Comparison of ENCODE assay signal across 1 cellular context in the genomic region with DNA sequence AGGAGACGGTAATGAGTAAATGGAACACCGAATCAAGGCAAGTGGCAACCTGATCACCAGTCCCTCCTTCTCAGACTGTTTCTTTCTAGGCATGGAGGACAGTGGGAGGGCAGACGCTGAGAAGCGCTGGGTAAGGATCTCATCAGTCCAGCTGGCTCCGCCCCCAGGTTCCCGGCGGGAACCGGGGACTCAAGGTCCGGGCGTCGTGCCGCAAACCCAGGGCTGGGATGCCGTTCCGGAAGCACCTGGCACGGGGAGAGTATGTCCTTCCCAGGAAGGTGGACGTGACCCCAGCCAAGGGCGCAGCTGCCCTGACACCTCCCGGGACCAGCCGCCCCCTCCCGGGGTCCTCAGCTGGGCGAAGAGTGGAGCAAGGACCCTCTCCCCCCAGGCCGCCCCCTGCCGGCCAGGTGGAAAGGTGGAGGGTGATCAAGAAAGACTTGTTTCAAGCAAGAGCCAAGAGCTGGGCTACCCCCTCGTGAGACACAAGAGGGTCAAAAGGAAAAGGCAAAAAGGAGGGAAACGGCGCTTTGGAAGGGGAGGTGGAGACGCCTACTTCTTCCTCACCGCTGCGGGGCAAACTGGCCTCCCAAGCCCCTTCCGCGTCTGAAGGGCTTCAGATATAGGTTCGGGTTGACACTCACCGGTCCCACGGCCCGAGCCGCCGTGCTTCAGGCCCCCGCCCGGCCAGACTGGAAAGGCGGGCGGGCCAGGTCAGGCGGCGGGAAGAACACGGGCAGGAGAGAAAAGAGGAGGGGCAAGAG.
TF ChIP-seq lines count a peak whose summit lies in the region.

A gene with protein sequence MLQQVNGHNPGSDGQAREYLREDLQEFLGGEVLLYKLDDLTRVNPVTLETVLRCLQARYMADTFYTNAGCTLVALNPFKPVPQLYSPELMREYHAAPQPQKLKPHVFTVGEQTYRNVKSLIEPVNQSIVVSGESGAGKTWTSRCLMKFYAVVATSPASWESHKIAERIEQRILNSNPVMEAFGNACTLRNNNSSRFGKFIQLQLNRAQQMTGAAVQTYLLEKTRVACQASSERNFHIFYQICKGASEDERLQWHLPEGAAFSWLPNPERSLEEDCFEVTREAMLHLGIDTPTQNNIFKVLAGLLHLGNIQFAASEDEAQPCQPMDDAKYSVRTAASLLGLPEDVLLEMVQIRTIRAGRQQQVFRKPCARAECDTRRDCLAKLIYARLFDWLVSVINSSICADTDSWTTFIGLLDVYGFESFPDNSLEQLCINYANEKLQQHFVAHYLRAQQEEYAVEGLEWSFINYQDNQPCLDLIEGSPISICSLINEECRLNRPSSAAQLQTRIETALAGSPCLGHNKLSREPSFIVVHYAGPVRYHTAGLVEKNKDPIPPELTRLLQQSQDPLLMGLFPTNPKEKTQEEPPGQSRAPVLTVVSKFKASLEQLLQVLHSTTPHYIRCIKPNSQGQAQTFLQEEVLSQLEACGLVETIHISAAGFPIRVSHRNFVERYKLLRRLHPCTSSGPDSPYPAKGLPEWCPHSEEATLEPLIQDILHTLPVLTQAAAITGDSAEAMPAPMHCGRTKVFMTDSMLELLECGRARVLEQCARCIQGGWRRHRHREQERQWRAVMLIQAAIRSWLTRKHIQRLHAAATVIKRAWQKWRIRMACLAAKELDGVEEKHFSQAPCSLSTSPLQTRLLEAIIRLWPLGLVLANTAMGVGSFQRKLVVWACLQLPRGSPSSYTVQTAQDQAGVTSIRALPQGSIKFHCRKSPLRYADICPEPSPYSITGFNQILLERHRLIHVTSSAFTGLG (minus strand): TSS at position 752 of the 764 bp plus-strand sequence. CDS start 2,330 bp downstream, outside the sequence.

TF ChIP-seq in HepG2, 621 proteins besides CTCF, POLR2A, EP300 and RAD21 (continued from another document and continues in another):
- TF ChIP-seq DDIT3 (CRISPR knock-in tag; IDR thresholded peaks at IDR 0.05) (no peak), WIZ (CRISPR knock-in tag; IDR thresholded peaks at IDR 0.05) (no peak), ZNF652 (CRISPR knock-in tag; IDR thresholded peaks at IDR 0.05; ENCODE audit: borderline replicate concordance, low read depth) (no peak), ZNF44 (CRISPR knock-in tag; IDR thresholded peaks at IDR 0.05) (no peak), ETV6 (CRISPR knock-in tag; conservative IDR thresholded peaks at IDR 0.05) (0 out of 2 replicates have a peak, but pooled peaks have one; percentile 46), DZIP1 (CRISPR knock-in tag; IDR thresholded peaks at IDR 0.05) (no peak), MTF1 (CRISPR knock-in tag; IDR thresholded peaks at IDR 0.05) (no peak), ZNF558 (CRISPR knock-in tag; IDR thresholded peaks at IDR 0.05; ENCODE audit: borderline replicate concordance) (0 out of 2 replicates have a peak, but pooled peaks have one; percentile 25), KAT8 (CRISPR knock-in tag; IDR thresholded peaks at IDR 0.05) (no peak; the same call in 1 of the 2 replicates), ZNF773 (CRISPR knock-in tag; IDR thresholded peaks at IDR 0.05; ENCODE audit: borderline replicate concordance) (no peak), CCDC6 (CRISPR knock-in tag; IDR thresholded peaks at IDR 0.05) (peak; percentile 38; the same call in 1 of the 2 replicates), KLF9 (CRISPR knock-in tag; IDR thresholded peaks at IDR 0.05; ENCODE audit: low read depth) (no peak), ZSCAN31 (CRISPR knock-in tag; IDR thresholded peaks at IDR 0.05; ENCODE audit: low read depth) (no peak), KAT7 (CRISPR knock-in tag; IDR thresholded peaks at IDR 0.05; ENCODE audit: borderline replicate concordance) (no peak), JDP2 (CRISPR knock-in tag; IDR thresholded peaks at IDR 0.05; ENCODE audit: borderline replicate concordance) (no peak), ZNF576 (CRISPR knock-in tag; IDR thresholded peaks at IDR 0.05) (no peak), MYC (CRISPR knock-in tag; IDR thresholded peaks at IDR 0.05; ENCODE audit: borderline replicate concordance) (no peak; the same call in 1 of the 2 replicates), PLRG1 (conservative IDR thresholded peaks at IDR 0.05) (no peak), PCBP1 (IDR thresholded peaks at IDR 0.05; ENCODE audit: borderline replicate concordance, low read depth, low read length) (no peak), NCOA2 (CRISPR knock-in tag; IDR thresholded peaks at IDR 0.05) (no peak), ZNF75D (CRISPR knock-in tag; IDR thresholded peaks at IDR 0.05; ENCODE audit: borderline replicate concordance) (no peak; the same call in 1 of the 2 replicates), ZNF724P (CRISPR knock-in tag; IDR thresholded peaks at IDR 0.05; ENCODE audit: borderline replicate concordance) (no peak), HOXA7 (CRISPR knock-in tag; IDR thresholded peaks at IDR 0.05) (no peak), ZNF839 (CRISPR knock-in tag; IDR thresholded peaks at IDR 0.05; ENCODE audit: borderline replicate concordance) (no peak), RERE (CRISPR knock-in tag; IDR thresholded peaks at IDR 0.05; ENCODE audit: low read depth) (no peak), ZGPAT (CRISPR knock-in tag; IDR thresholded peaks at IDR 0.05) (no peak), BCL6 (CRISPR knock-in tag; IDR thresholded peaks at IDR 0.05) (peak; percentile 36; the same call in 1 of the 2 replicates), KDM5A (IDR thresholded peaks at IDR 0.05; ENCODE audit: borderline replicate concordance, low read length) (no peak), ASH2L (IDR thresholded peaks at IDR 0.05; ENCODE audit: insufficient read length, low read depth, low read length) (no peak), SKIL (CRISPR knock-in tag; IDR thresholded peaks at IDR 0.05; ENCODE audit: borderline replicate concordance) (0 out of 2 replicates have a peak, but pooled peaks have one; percentile 47), HDAC1 (CRISPR knock-in tag; IDR thresholded peaks at IDR 0.05) (0 out of 2 replicates have a peak, but pooled peaks have one; percentile 30), ZNF546 (CRISPR knock-in tag; conservative IDR thresholded peaks at IDR 0.05) (no peak; the same call in 1 of the 2 replicates), KLF13 (CRISPR knock-in tag; IDR thresholded peaks at IDR 0.05) (no peak), GPN1 (CRISPR knock-in tag; IDR thresholded peaks at IDR 0.05; ENCODE audit: borderline replicate concordance) (no peak), FOXA1 (IDR thresholded peaks at IDR 0.05) (no peak), FOXA1 (CRISPR knock-in tag; IDR thresholded peaks at IDR 0.05) (no peak), ZNF430 (CRISPR knock-in tag; IDR thresholded peaks at IDR 0.05) (no peak)
- TF ChIP-seq, protein P1, sequence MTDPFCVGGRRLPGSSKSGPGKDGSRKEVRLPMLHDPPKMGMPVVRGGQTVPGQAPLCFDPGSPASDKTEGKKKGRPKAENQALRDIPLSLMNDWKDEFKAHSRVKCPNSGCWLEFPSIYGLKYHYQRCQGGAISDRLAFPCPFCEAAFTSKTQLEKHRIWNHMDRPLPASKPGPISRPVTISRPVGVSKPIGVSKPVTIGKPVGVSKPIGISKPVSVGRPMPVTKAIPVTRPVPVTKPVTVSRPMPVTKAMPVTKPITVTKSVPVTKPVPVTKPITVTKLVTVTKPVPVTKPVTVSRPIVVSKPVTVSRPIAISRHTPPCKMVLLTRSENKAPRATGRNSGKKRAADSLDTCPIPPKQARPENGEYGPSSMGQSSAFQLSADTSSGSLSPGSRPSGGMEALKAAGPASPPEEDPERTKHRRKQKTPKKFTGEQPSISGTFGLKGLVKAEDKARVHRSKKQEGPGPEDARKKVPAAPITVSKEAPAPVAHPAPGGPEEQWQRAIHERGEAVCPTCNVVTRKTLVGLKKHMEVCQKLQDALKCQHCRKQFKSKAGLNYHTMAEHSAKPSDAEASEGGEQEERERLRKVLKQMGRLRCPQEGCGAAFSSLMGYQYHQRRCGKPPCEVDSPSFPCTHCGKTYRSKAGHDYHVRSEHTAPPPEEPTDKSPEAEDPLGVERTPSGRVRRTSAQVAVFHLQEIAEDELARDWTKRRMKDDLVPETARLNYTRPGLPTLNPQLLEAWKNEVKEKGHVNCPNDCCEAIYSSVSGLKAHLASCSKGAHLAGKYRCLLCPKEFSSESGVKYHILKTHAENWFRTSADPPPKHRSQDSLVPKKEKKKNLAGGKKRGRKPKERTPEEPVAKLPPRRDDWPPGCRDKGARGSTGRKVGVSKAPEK (CRISPR knock-in tag; IDR thresholded peaks at IDR 0.05; ENCODE audit: borderline replicate concordance) = no peak
- TF ChIP-seq, protein P2, sequence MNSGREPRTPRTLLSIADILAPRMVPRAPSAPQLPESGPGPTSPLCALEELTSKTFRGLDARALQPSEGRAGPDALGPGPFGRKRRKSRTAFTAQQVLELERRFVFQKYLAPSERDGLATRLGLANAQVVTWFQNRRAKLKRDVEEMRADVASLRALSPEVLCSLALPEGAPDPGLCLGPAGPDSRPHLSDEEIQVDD (CRISPR knock-in tag; IDR thresholded peaks at IDR 0.05; ENCODE audit: borderline replicate concordance) = no peak; the same call in 1 of the 2 replicates
